9 cellular contexts compared by ENCODE assay signal in the genomic region with DNA sequence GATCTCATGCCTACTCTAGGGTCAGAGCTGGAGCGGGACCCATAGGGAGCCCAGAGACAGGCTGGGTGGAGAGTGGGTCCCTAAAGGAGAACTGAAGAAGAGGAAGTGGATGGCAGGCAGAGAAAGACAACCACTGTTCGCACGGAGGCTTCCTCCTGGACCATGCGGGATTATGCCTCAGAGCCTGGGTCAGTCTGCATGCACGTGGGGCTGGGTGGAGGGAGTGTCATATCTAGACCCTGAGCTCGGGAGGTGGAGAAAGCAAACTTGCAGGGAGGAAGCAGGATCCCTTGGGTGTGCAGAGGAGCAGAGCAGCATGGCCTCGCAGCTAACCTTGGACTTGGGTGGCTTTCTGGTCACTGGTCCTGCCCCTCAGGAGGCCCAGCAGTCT.
DNase-seq lines count a peak whose midpoint lies in the region; ATAC-seq and TF ChIP-seq lines count a peak whose summit lies in the region.
"Had no signal": no experiment of that assay in that cellular context is flagged by ENCODE, and none has a peak within 500 bp of the region (broad histone marks: within the 10 kb centered on the region; RNA-seq: fewer than 3 reads in every experiment).

No MANE protein-coding gene starts in this region.

- H3K27ac ChIP-seq in lower lobe of right lung, result peak overlapping the region; percentile 64

- H3K36me3 ChIP-seq in lower lobe of right lung, result no peaks in the 10 kb centered on the region

- DNase-seq in C1 segment of cervical spinal cord (lab: John Stamatoyannopoulos, UW) (peak in 10 of 14 donors; percentile 15 to 59 (median 34)), lower lobe of right lung (peak; percentile 80), ecto neural progenitor cell (ENCODE audit: low spot score) (no peak), A172 (ENCODE audit: low spot score) (no peak)
- DNase-seq in activated CD4-positive, alpha-beta memory T cell treated with anti-CD3 and anti-CD28 coated beads for 36 hours, result no peak
- DNase-seq in NK-92 treated with Interleukin-12 subunit alpha and Interleukin-12 subunit beta, amount 100 ng/mL, for 24 hours (lab: John Stamatoyannopoulos, UW), result no peak
- DNase-seq: activated CD8-positive, alpha-beta memory T cell treated with anti-CD3 and anti-CD28 coated beads, Interleukin-2, amount 10 ng/mL, durations not matched to agents 7 days and 5 days had no signal

- peak overlapping the region; percentile 7 for H3K4me3 Mint-ChIP-seq in activated CD4-positive, alpha-beta memory T cell treated with anti-CD3 and anti-CD28 coated beads for 36 hours
- H3K4me3 Mint-ChIP-seq: activated CD8-positive, alpha-beta memory T cell treated with anti-CD3 and anti-CD28 coated beads, Interleukin-2, amount 10 ng/mL, durations not matched to agents 7 days and 5 days had no signal

- peaks cover 4% of the 10 kb centered on the region for H3K4me1 ChIP-seq in lower lobe of right lung

- no peaks in the 10 kb centered on the region for H3K27me3 Mint-ChIP-seq in activated CD4-positive, alpha-beta memory T cell treated with anti-CD3 and anti-CD28 coated beads for 36 hours
- H3K27me3 Mint-ChIP-seq: activated CD8-positive, alpha-beta memory T cell treated with anti-CD3 and anti-CD28 coated beads, Interleukin-2, amount 10 ng/mL, durations not matched to agents 7 days and 5 days had no signal

- POLR2A ChIA-PET in activated CD4-positive, alpha-beta memory T cell treated with anti-CD3 and anti-CD28 coated beads for 36 hours (lab: Charles Lee), result interaction anchor here (1.3 kb wide), 1 partner anchor 80 kb away, joined by 3 read pairs; no protein-coding TSS in a partner anchor

- TF ChIP-seq CTCF in lower lobe of right lung (IDR thresholded peaks at IDR 0.05), result no peak

- intact Hi-C loops in activated CD4-positive, alpha-beta memory T cell treated with anti-CD3 and anti-CD28 coated beads for 36 hours (cut with micrococcal nuclease), result loop anchor here (5.0 kb wide), 2 partner anchors 113 to 343 kb away; a partner anchor contains a TSS
- intact Hi-C loops in lower lobe of right lung (cut with DNase I), result no loop called here

- no peaks in the 10 kb centered on the region for H3K27me3 ChIP-seq in lower lobe of right lung (ENCODE audit: low read depth)

- H3K4me1 Mint-ChIP-seq in activated CD4-positive, alpha-beta memory T cell treated with anti-CD3 and anti-CD28 coated beads for 36 hours (ENCODE audit: low read depth), result peaks cover 18% of the 10 kb centered on the region

- CTCF ChIA-PET in activated CD4-positive, alpha-beta memory T cell treated with anti-CD3 and anti-CD28 coated beads for 36 hours (lab: Charles Lee), result interaction anchor here (0.8 to 1.5 kb wide), 5 partner anchors 76 to 448 kb away, joined by 3 to 4 read pairs (median 3); no protein-coding TSS in a partner anchor

- ATAC-seq in GM21825 (IDR thresholded peaks at IDR 0.05; ENCODE audit: unreplicated experiment), result peak; percentile 54
- peak; percentile 79 to 88 for ATAC-seq in lower lobe of right lung
- no peak for ATAC-seq in GM18870 (IDR thresholded peaks at IDR 0.05; ENCODE audit: unreplicated experiment)
- ATAC-seq: activated CD8-positive, alpha-beta memory T cell treated with anti-CD3 and anti-CD28 coated beads, Interleukin-2, amount 10 ng/mL, durations not matched to agents 7 days and 5 days had no signal

- H3K9me3 Mint-ChIP-seq in activated CD4-positive, alpha-beta memory T cell treated with anti-CD3 and anti-CD28 coated beads for 36 hours, result no peaks in the 10 kb centered on the region

- H3K4me3 ChIP-seq in lower lobe of right lung, result no peak overlapping the region

- H3K9me3 ChIP-seq in lower lobe of right lung, result no peaks in the 10 kb centered on the region

- peak overlapping the region; percentile 67 for H3K27ac Mint-ChIP-seq in activated CD4-positive, alpha-beta memory T cell treated with anti-CD3 and anti-CD28 coated beads for 36 hours
- H3K27ac Mint-ChIP-seq: activated CD8-positive, alpha-beta memory T cell treated with anti-CD3 and anti-CD28 coated beads, Interleukin-2, amount 10 ng/mL, durations not matched to agents 7 days and 5 days had no signal

- H3K36me3 Mint-ChIP-seq in activated CD4-positive, alpha-beta memory T cell treated with anti-CD3 and anti-CD28 coated beads for 36 hours, result no peaks in the 10 kb centered on the region
- H3K36me3 Mint-ChIP-seq: activated CD8-positive, alpha-beta memory T cell treated with anti-CD3 and anti-CD28 coated beads, Interleukin-2, amount 10 ng/mL, durations not matched to agents 7 days and 5 days had no signal

Comparison
In these comparisons a context has a peak if more than half of its experiments do, and no peak if none do; other contexts are left out.
1. DNase-seq: peak in C1 segment of cervical spinal cord (10 of 14) and lower lobe of right lung (single experiment); none in activated CD4-positive, alpha-beta memory T cell treated with anti-CD3 and anti-CD28 coated beads for 36 hours (single experiment), ecto neural progenitor cell (single experiment), A172 (single experiment) and NK-92 treated with Interleukin-12 subunit alpha and Interleukin-12 subunit beta, amount 100 ng/mL, for 24 hours (single experiment).